8 cellular contexts compared by ENCODE assay signal in the genomic region with DNA sequence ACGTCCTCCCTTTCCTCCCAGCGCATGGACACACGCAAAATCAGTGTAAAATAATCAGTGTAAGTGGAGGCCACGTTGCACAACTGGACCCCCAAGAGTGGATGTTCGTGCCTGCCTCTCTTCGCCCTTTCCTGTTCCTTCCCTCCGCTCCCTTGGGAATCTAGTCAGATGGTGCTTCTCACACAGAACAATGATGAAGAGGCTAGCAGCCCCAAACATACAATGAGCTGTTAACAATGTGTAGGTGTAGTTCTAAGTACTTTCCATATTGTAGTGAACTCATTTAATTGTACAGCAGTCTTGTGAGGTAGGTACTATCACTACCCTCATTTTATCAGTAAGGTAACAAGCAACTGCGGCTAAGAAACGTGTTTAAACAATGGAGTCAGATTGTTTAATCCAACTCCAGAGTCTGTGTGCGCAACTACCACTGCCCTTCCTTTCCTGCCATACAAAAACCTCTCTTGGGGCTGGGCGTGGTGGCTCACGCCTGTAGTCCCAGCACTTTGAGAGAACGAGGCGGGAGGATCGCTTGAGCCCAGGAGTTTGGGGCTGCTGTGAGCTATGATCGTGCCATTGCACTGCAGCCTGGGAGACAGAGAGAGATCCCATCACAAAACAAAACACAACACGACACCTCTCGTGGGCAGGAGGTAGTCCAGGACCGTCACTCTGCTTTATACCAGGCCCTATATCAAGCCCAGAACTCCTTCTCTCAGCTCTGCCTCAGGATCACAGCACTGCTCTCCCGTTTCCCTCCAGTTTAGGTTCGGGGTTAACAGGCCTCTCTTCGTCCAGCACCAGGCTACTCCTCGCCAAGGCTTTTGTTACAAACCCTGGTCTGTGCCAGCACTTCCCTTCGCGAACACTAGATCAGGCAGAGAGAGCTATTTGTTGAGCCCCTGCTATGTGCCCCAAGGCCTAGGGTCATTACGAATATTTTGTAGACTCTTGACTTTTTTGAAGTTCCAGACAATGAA. TPM values are rescaled to one million over a fixed set of nuclear protein-coding genes. Genes with fewer than 3 reads are reported as not detected.
A peak's percentile ranks its signal among the peaks of the same experiment; 100 is the strongest.
DNase-seq lines count a peak whose midpoint lies in the region; ATAC-seq and TF ChIP-seq lines count a peak whose summit lies in the region.

No MANE protein-coding gene starts in this region.

- H3K27me3 Mint-ChIP-seq in activated T-helper 1 cell treated with anti-CD3 and anti-CD28 coated beads, Interleukin-12 subunit alpha, Interleukin-12 subunit beta, Interleukin-2, Interleukin-4 antibody, amounts not matched to agents 30 ng/mL and 10 ng/mL and 1 ng/mL, durations not matched to agents 14 hours and 24 hours and 36 hours (ENCODE audit: insufficient read depth): peaks cover 31% of the 10 kb centered on the region
- no peaks in the 10 kb centered on the region for H3K27me3 Mint-ChIP-seq in progenitor cell of endocrine pancreas

- intact Hi-C loops in activated T-helper 1 cell treated with anti-CD3 and anti-CD28 coated beads, Interleukin-12 subunit alpha, Interleukin-12 subunit beta, Interleukin-2, Interleukin-4 antibody, amounts not matched to agents 30 ng/mL and 10 ng/mL and 1 ng/mL, durations not matched to agents 14 hours and 24 hours and 36 hours (cut with micrococcal nuclease): loop anchor here (5.0 kb wide), 1 partner anchor 156 kb away; no protein-coding TSS in a partner anchor
- intact Hi-C loops in heart right ventricle (cut with DNase I): loop anchor here in 4 of 10 donors (2.0 to 10.0 kb wide), 7 partner anchors 40 to 464 kb away; a partner anchor contains a TSS

- no peak for TF ChIP-seq CTCF in BE2C (IDR thresholded peaks at IDR 0.05; ENCODE audit: low read depth, low read length)
- no peak for TF ChIP-seq CTCF in HFF-Myc (IDR thresholded peaks at IDR 0.05; ENCODE audit: low read depth, low read length, missing control alignments)
- TF ChIP-seq CTCF in heart right ventricle (IDR thresholded peaks at IDR 0.05): peak in 1 of 9 donors; percentile 2
- TF ChIP-seq CTCF in progenitor cell of endocrine pancreas (IDR thresholded peaks at IDR 0.05; ENCODE audit: unreplicated experiment): no peak

- H3K36me3 ChIP-seq in BE2C (no peaks in the 10 kb centered on the region), heart right ventricle (no peaks in the 10 kb centered on the region)

- H3K27me3 ChIP-seq in BE2C (no peaks in the 10 kb centered on the region), heart right ventricle (peaks cover 0 to 3% (median 0%) of the 10 kb centered on the region in 7 donors)

- H3K4me3 ChIP-seq in BE2C (ENCODE audit: low read depth, low read length) (peak overlapping the region; percentile 77), HFF-Myc (replicated peaks; ENCODE audit: low read depth, low read length) (peak overlapping the region; percentile 86), heart right ventricle (peak overlapping the region; percentile 75 to 99 (median 92))

- H3K4me1 Mint-ChIP-seq in activated T-helper 1 cell treated with anti-CD3 and anti-CD28 coated beads, Interleukin-12 subunit alpha, Interleukin-12 subunit beta, Interleukin-2, Interleukin-4 antibody, amounts not matched to agents 30 ng/mL and 10 ng/mL and 1 ng/mL, durations not matched to agents 14 hours and 24 hours and 36 hours (ENCODE audit: low read depth): peaks cover 6% of the 10 kb centered on the region
- H3K4me1 Mint-ChIP-seq in progenitor cell of endocrine pancreas (ENCODE audit: low read depth): peaks cover 10% of the 10 kb centered on the region

- H3K27ac Mint-ChIP-seq in activated T-helper 1 cell treated with anti-CD3 and anti-CD28 coated beads, Interleukin-12 subunit alpha, Interleukin-12 subunit beta, Interleukin-2, Interleukin-4 antibody, amounts not matched to agents 30 ng/mL and 10 ng/mL and 1 ng/mL, durations not matched to agents 14 hours and 24 hours and 36 hours: peak overlapping the region; percentile 2
- peak overlapping the region; percentile 97 for H3K27ac Mint-ChIP-seq in progenitor cell of endocrine pancreas

- peak overlapping the region; percentile 79 for H3K4me3 Mint-ChIP-seq in activated T-helper 1 cell treated with anti-CD3 and anti-CD28 coated beads, Interleukin-12 subunit alpha, Interleukin-12 subunit beta, Interleukin-2, Interleukin-4 antibody, amounts not matched to agents 30 ng/mL and 10 ng/mL and 1 ng/mL, durations not matched to agents 14 hours and 24 hours and 36 hours
- H3K4me3 Mint-ChIP-seq in progenitor cell of endocrine pancreas (ENCODE audit: low read depth): peak overlapping the region; percentile 91

- H3K9me3 ChIP-seq in BE2C (no peaks in the 10 kb centered on the region), heart right ventricle (no peaks in the 10 kb centered on the region)

- ATAC-seq in heart right ventricle (peak; percentile 14 to 76 (median 62)), HG02973 (IDR thresholded peaks at IDR 0.05; ENCODE audit: unreplicated experiment) (no peak), GM21447 (IDR thresholded peaks at IDR 0.05; ENCODE audit: unreplicated experiment) (no peak), GM21619 (IDR thresholded peaks at IDR 0.05; ENCODE audit: unreplicated experiment) (no peak)

- H3K36me3 Mint-ChIP-seq in activated T-helper 1 cell treated with anti-CD3 and anti-CD28 coated beads, Interleukin-12 subunit alpha, Interleukin-12 subunit beta, Interleukin-2, Interleukin-4 antibody, amounts not matched to agents 30 ng/mL and 10 ng/mL and 1 ng/mL, durations not matched to agents 14 hours and 24 hours and 36 hours (ENCODE audit: low read depth): peaks cover 2% of the 10 kb centered on the region
- peaks cover 4% of the 10 kb centered on the region for H3K36me3 Mint-ChIP-seq in progenitor cell of endocrine pancreas (ENCODE audit: insufficient read depth)

- 17 to 20% methylated on average over 26 of the region's 26 CpGs for WGBS in heart right ventricle, 2 donors

- H3K4me1 ChIP-seq in BE2C (no peaks in the 10 kb centered on the region), heart right ventricle (peaks cover 3 to 31% (median 20%) of the 10 kb centered on the region in 9 donors)

- peak overlapping the region; percentile 93 to 100 (median 98) for H3K27ac ChIP-seq in heart right ventricle

- no peaks in the 10 kb centered on the region for H3K9me3 Mint-ChIP-seq in activated T-helper 1 cell treated with anti-CD3 and anti-CD28 coated beads, Interleukin-12 subunit alpha, Interleukin-12 subunit beta, Interleukin-2, Interleukin-4 antibody, amounts not matched to agents 30 ng/mL and 10 ng/mL and 1 ng/mL, durations not matched to agents 14 hours and 24 hours and 36 hours
- no peaks in the 10 kb centered on the region for H3K9me3 Mint-ChIP-seq in progenitor cell of endocrine pancreas (ENCODE audit: low read depth)

- peak; percentile 11 for DNase-seq in BE2C
- no peak for DNase-seq in HFF-Myc (ENCODE audit: extremely low read depth, low read depth)
- DNase-seq in activated T-helper 1 cell treated with anti-CD3 and anti-CD28 coated beads, Interleukin-12 subunit alpha, Interleukin-12 subunit beta, Interleukin-2, Interleukin-4 antibody, amounts not matched to agents 30 ng/mL and 10 ng/mL and 1 ng/mL, durations not matched to agents 14 hours and 24 hours and 36 hours (ENCODE audit: low spot score): no peak
- DNase-seq in heart right ventricle: peak; percentile 55 to 72
- no peak for DNase-seq in progenitor cell of endocrine pancreas (ENCODE audit: low spot score, unreplicated experiment)

RNA-seq across cellular contexts. Expression of a gene that starts 1.1 kb away (rescaled TPM):
- 25.8 TPM for polyA plus RNA-seq in BE2C (2012; ENCODE audit: insufficient read depth, insufficient read length, low read depth)
- 0.52 and 2.4 TPM in 2 replicates for total RNA-seq in activated T-helper 1 cell treated with anti-CD3 and anti-CD28 coated beads, Interleukin-12 subunit alpha, Interleukin-12 subunit beta, Interleukin-2, Interleukin-4 antibody, amounts not matched to agents 30 ng/mL and 10 ng/mL and 1 ng/mL, durations not matched to agents 14 hours and 24 hours and 36 hours
- total RNA-seq in heart right ventricle (100 to 1,000 TPM; 103 to 158 (median 122) TPM), progenitor cell of endocrine pancreas (86.4 and 90.7 TPM in 2 replicates)
- 10 to 100 TPM; 32.2 to 36.7 TPM for polyA plus RNA-seq in heart right ventricle

Comparison
In these comparisons a context has a peak if more than half of its experiments do, and no peak if none do; other contexts are left out.
1. DNase-seq: peak in BE2C (single experiment) and heart right ventricle (2 of 2); none in HFF-Myc (single experiment), activated T-helper 1 cell treated with anti-CD3 and anti-CD28 coated beads, Interleukin-12 subunit alpha, Interleukin-12 subunit beta, Interleukin-2, Interleukin-4 antibody, amounts not matched to agents 30 ng/mL and 10 ng/mL and 1 ng/mL, durations not matched to agents 14 hours and 24 hours and 36 hours (single experiment) and progenitor cell of endocrine pancreas (single experiment).
2. ATAC-seq: peak in heart right ventricle (8 of 8); none in HG02973 (single experiment), GM21447 (single experiment) and GM21619 (single experiment).
3. RNA of a gene that starts 1.1 kb away (total RNA-seq): 103 to 158 TPM in heart right ventricle and 86.4 to 90.7 TPM in progenitor cell of endocrine pancreas; 0.52 to 2.4 TPM in activated T-helper 1 cell treated with anti-CD3 and anti-CD28 coated beads, Interleukin-12 subunit alpha, Interleukin-12 subunit beta, Interleukin-2, Interleukin-4 antibody, amounts not matched to agents 30 ng/mL and 10 ng/mL and 1 ng/mL, durations not matched to agents 14 hours and 24 hours and 36 hours; every median in the first group is over 10 times any median in the second.
4. Peak in every context shown above with its lines, with median percentiles within 50 percentile points of each other: H3K4me3 ChIP-seq.